In genomic region chr14:64947710-64948611, GRCh38 we compare ENCODE assay signal across 1 cellular context.
A peak's percentile ranks its signal among the peaks of the same experiment; 100 is the strongest.
TF ChIP-seq lines count a peak whose summit lies in the region.

No MANE protein-coding gene starts in this region.

TF ChIP-seq in HepG2, 621 proteins besides CTCF, POLR2A, EP300 and RAD21 (continued from another document and continues in another):
- TF ChIP-seq ZUFSP (CRISPR knock-in tag; IDR thresholded peaks at IDR 0.05; ENCODE audit: borderline replicate concordance): no peak
- TF ChIP-seq GLMP (CRISPR knock-in tag; IDR thresholded peaks at IDR 0.05; ENCODE audit: borderline replicate concordance): no peak
- TF ChIP-seq PAXIP1 (CRISPR knock-in tag; conservative IDR thresholded peaks at IDR 0.05): peak; percentile 76
- no peak for TF ChIP-seq ZBTB43 (CRISPR knock-in tag; conservative IDR thresholded peaks at IDR 0.05)
- TF ChIP-seq GMEB2 (CRISPR knock-in tag; IDR thresholded peaks at IDR 0.05; ENCODE audit: low read depth): no peak
- no peak for TF ChIP-seq SRSF9 (IDR thresholded peaks at IDR 0.05; ENCODE audit: borderline replicate concordance, insufficient read depth, low read depth, low read length, poor library complexity, severe bottlenecking)
- TF ChIP-seq NCOR1 (IDR thresholded peaks at IDR 0.05; ENCODE audit: borderline replicate concordance, low read length): 0 out of 2 replicates have a peak, but pooled peaks have one; percentile 30
- no peak for TF ChIP-seq HOXA7 (CRISPR knock-in tag; IDR thresholded peaks at IDR 0.05)
- no peak for TF ChIP-seq ZNF30 (CRISPR knock-in tag; IDR thresholded peaks at IDR 0.05)
- TF ChIP-seq E2F1 (CRISPR knock-in tag; IDR thresholded peaks at IDR 0.05): no peak
- no peak for TF ChIP-seq ZNF296 (CRISPR knock-in tag; conservative IDR thresholded peaks at IDR 0.05)
- TF ChIP-seq HDAC2 (CRISPR knock-in tag; IDR thresholded peaks at IDR 0.05): peak; percentile 69; the same call in 1 of the 2 replicates
- no peak for TF ChIP-seq ZNF784 (CRISPR knock-in tag; IDR thresholded peaks at IDR 0.05; ENCODE audit: borderline replicate concordance)
- no peak for TF ChIP-seq KLF16 (CRISPR knock-in tag; IDR thresholded peaks at IDR 0.05)
- TF ChIP-seq PAWR (CRISPR knock-in tag; IDR thresholded peaks at IDR 0.05; ENCODE audit: borderline replicate concordance): no peak
- no peak for TF ChIP-seq ZBTB25 (CRISPR knock-in tag; IDR thresholded peaks at IDR 0.05)
- TF ChIP-seq LCORL (IDR thresholded peaks at IDR 0.05): no peak
- TF ChIP-seq LCORL (CRISPR knock-in tag; IDR thresholded peaks at IDR 0.05): no peak
- no peak for TF ChIP-seq ZBTB34 (CRISPR knock-in tag; IDR thresholded peaks at IDR 0.05)
- peak; percentile 15; the same call in 1 of the 2 replicates for TF ChIP-seq HOXA3 (CRISPR knock-in tag; IDR thresholded peaks at IDR 0.05)
- TF ChIP-seq ZNF34 (CRISPR knock-in tag; IDR thresholded peaks at IDR 0.05; ENCODE audit: borderline replicate concordance): no peak
- no peak for TF ChIP-seq MYNN (CRISPR knock-in tag; IDR thresholded peaks at IDR 0.05; ENCODE audit: low read depth)
- TF ChIP-seq FOXP1 (IDR thresholded peaks at IDR 0.05): no peak
- TF ChIP-seq FOXP1 (CRISPR knock-in tag; IDR thresholded peaks at IDR 0.05): no peak
- peak; percentile 18; the same call in 1 of the 2 replicates for TF ChIP-seq MIXL1 (CRISPR knock-in tag; IDR thresholded peaks at IDR 0.05)
- TF ChIP-seq ATF2 (CRISPR knock-in tag; IDR thresholded peaks at IDR 0.05): no peak
- TF ChIP-seq RBM39 (IDR thresholded peaks at IDR 0.05; ENCODE audit: low read depth, low read length, poor library complexity, severe bottlenecking): no peak
- TF ChIP-seq SIN3B (IDR thresholded peaks at IDR 0.05; ENCODE audit: low read length): no peak
- no peak for TF ChIP-seq BCLAF1 (IDR thresholded peaks at IDR 0.05)
- TF ChIP-seq HNF4G (IDR thresholded peaks at IDR 0.05; ENCODE audit: borderline replicate concordance, low read depth, low read length): peak; percentile 83; the same call in 1 of the 2 replicates
- no peak; the same call in 1 of the 2 replicates for TF ChIP-seq HNF4G (CRISPR knock-in tag; IDR thresholded peaks at IDR 0.05; ENCODE audit: borderline replicate concordance, low read depth)
- no peak for TF ChIP-seq HCFC1 (IDR thresholded peaks at IDR 0.05; ENCODE audit: low read depth, low read length)
- peak; percentile 61 for TF ChIP-seq ARID5B (CRISPR knock-in tag; IDR thresholded peaks at IDR 0.05)
- no peak for TF ChIP-seq PRPF4 (IDR thresholded peaks at IDR 0.05; ENCODE audit: low read depth, low read length, poor library complexity, severe bottlenecking)
